ENCODE assay signal across 8 cellular contexts in the genomic region with DNA sequence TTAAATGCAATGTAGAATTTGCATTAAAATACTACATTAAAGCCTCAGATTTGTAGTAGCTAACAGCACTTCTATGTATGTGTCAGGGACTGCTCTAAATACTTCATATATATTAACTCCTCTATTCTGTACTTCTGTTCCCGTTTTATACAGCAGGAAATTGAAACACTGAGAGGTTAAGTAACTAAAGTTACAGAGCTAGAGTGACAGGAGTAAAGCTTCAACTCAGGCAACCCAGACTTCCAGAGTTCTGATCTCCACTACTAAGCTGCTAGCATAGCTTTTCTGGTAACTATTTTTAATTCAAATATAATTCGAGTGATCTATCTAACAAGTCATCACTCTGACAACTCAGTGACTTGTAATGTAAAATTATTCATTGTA. TPM values are rescaled to one million over a fixed set of nuclear protein-coding genes. Genes with fewer than 3 reads are reported as not detected.
DNase-seq lines count a peak whose midpoint lies in the region; ATAC-seq and TF ChIP-seq lines count a peak whose summit lies in the region.

No MANE protein-coding gene starts in this region.

- H3K4me3 Mint-ChIP-seq in stimulated activated naive CD8-positive, alpha-beta T cell treated with anti-CD3 and anti-CD28 coated beads, Interleukin-15, Interleukin-2, amounts not matched to agents 100 ng/mL and 50 ng/mL, for 24 hours, result peak overlapping the region; percentile 97

- H3K27me3 ChIP-seq in SJCRH30 (no peaks in the 10 kb centered on the region), sigmoid colon (no peaks in the 10 kb centered on the region)

- H3K27ac ChIP-seq in SJCRH30 (peak overlapping the region; percentile 25), sigmoid colon (peak overlapping the region; percentile 73 to 85 (median 78))

- no peaks in the 10 kb centered on the region for H3K27me3 Mint-ChIP-seq in stimulated activated naive CD8-positive, alpha-beta T cell treated with anti-CD3 and anti-CD28 coated beads, Interleukin-15, Interleukin-2, amounts not matched to agents 100 ng/mL and 50 ng/mL, for 24 hours

- no peaks in the 10 kb centered on the region for H3K36me3 ChIP-seq in SJCRH30
- no peaks in the 10 kb centered on the region for H3K36me3 ChIP-seq in sigmoid colon

- H3K4me1 Mint-ChIP-seq in stimulated activated naive CD8-positive, alpha-beta T cell treated with anti-CD3 and anti-CD28 coated beads, Interleukin-15, Interleukin-2, amounts not matched to agents 100 ng/mL and 50 ng/mL, for 24 hours (ENCODE audit: low read depth), result peaks cover 15% of the 10 kb centered on the region

- H3K27ac Mint-ChIP-seq in stimulated activated naive CD8-positive, alpha-beta T cell treated with anti-CD3 and anti-CD28 coated beads, Interleukin-15, Interleukin-2, amounts not matched to agents 100 ng/mL and 50 ng/mL, for 24 hours, result no peak overlapping the region

- H3K36me3 Mint-ChIP-seq in stimulated activated naive CD8-positive, alpha-beta T cell treated with anti-CD3 and anti-CD28 coated beads, Interleukin-15, Interleukin-2, amounts not matched to agents 100 ng/mL and 50 ng/mL, for 24 hours (ENCODE audit: low read depth), result peaks cover 2% of the 10 kb centered on the region

- TF ChIP-seq EP300 in sigmoid colon (IDR thresholded peaks at IDR 0.05), result no peak

- TF ChIP-seq CTCF in fibroblast of the aortic adventitia (IDR thresholded peaks at IDR 0.05; ENCODE audit: insufficient read depth, low read length) (no peak), sigmoid colon (IDR thresholded peaks at IDR 0.05) (no peak)

- no peak for DNase-seq in stimulated activated naive CD8-positive, alpha-beta T cell treated with anti-CD3 and anti-CD28 coated beads, Interleukin-15, Interleukin-2, amounts not matched to agents 100 U/mL and 50 U/mL, for 24 hours
- DNase-seq in SJCRH30 (peak in 1 of 2 experiments; percentile 15), fibroblast of the aortic adventitia (ENCODE audit: low read depth) (no peak), sigmoid colon (no peak), mesenteric fat pad (ENCODE audit: low spot score) (no peak), NCI-H345 treated with DMSO at 0.1 percent for 48 hours (lab: John Stamatoyannopoulos, UW; ENCODE audit: unreplicated experiment) (no peak), mucosa of gallbladder (ENCODE audit: low spot score) (no peak)

- H3K4me1 ChIP-seq in SJCRH30 (no peaks in the 10 kb centered on the region), sigmoid colon (peaks cover 0 to 39% (median 11%) of the 10 kb centered on the region in 4 donors)

- 7 to 9% methylated on average over 2 of the region's 2 CpGs for WGBS in sigmoid colon, 2 donors

- no peaks in the 10 kb centered on the region for H3K9me3 Mint-ChIP-seq in stimulated activated naive CD8-positive, alpha-beta T cell treated with anti-CD3 and anti-CD28 coated beads, Interleukin-15, Interleukin-2, amounts not matched to agents 100 ng/mL and 50 ng/mL, for 24 hours

- ATAC-seq in stimulated activated naive CD8-positive, alpha-beta T cell treated with anti-CD3 and anti-CD28 coated beads, Interleukin-15, Interleukin-2, amounts not matched to agents 100 U/mL and 50 U/mL, for 24 hours, result no peak

- H3K9me3 ChIP-seq in SJCRH30 (replicated peaks) (no peaks in the 10 kb centered on the region), sigmoid colon (no peaks in the 10 kb centered on the region)

- no peak for TF ChIP-seq POLR2A in sigmoid colon (IDR thresholded peaks at IDR 0.05)

- H3K4me3 ChIP-seq in SJCRH30, result peak overlapping the region; percentile 69
- peak overlapping the region; percentile 89 for H3K4me3 ChIP-seq in fibroblast of the aortic adventitia (ENCODE audit: low read depth, low read length)
- peak overlapping the region; percentile 54 to 67 (median 58) for H3K4me3 ChIP-seq in sigmoid colon

- intact Hi-C loops in sigmoid colon (cut with DNase I), result no loop called here

RNA-seq across cellular contexts. Expression of gene APC, which starts 0.6 kb away (rescaled TPM):
- 35.9 and 39.6 TPM in 2 replicates for total RNA-seq in SJCRH30 (2014; rRNA removed; shearing (Covaris generic))
- 61.7 and 63.9 TPM in 2 replicates for total RNA-seq in fibroblast of the aortic adventitia (ENCODE audit: low replicate concordance)
- 10 to 100 TPM; 46.1 to 81.4 (median 64.0) TPM for total RNA-seq in sigmoid colon
- 10 to 100 TPM in 1 of 3 donors, 1 to 10 TPM in 2; 2.4 to 10.4 (median 9.0) TPM for polyA plus RNA-seq in sigmoid colon
- 39.8 TPM for total RNA-seq in mesenteric fat pad
- total RNA-seq in mucosa of gallbladder, result 39.1 TPM
